Comparison of ENCODE assay signal across 1 cellular context in the genomic region with DNA sequence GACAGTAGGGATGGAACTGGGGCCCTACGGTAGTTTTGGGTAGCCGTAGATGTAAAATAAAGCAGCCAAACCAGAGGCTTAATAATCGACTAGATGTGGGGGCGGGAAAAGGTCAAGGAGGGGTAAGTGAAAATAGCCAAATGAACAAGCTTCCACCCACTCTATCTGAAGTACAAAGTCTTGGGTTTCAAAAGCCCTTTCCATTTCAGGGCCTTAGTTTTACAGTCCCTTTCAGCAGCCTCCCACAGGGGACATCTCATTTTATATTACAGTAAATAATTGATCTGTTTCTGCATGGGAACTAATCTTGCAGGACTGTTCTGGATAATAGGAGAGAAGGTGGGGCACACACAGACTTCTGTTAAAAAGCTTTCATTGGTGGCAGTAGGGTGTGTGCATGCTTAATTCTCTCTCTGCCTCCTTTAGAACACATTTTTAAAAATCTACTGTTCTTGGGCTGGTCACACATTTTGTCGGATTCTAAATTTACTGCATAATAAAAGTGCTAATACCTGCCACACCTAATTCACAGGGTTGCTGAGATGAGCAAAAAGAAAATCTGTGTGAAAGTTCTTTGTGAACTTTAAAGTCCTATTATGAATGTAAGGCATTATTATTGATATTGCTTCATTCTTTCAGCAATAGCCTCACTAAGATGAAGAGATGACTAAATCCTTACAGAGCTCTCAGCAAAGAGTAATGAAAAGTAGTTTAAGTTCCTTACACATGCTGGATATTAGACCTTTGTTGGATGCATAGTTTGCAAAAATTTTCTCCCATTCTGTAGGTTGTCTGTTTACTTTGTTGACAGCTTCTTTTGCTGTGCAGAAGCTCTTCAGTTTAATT.
TF ChIP-seq lines count a peak whose summit lies in the region.

No MANE protein-coding gene starts in this region.

TF ChIP-seq in H1, 55 proteins besides CTCF, POLR2A, EP300 and RAD21 (continued from another document):
- TF ChIP-seq CHD7 (IDR thresholded peaks at IDR 0.05; ENCODE audit: insufficient replicate concordance, low read length) (no peak), KDM4A (IDR thresholded peaks at IDR 0.05; ENCODE audit: low read depth, low read length, severe bottlenecking) (no peak)
TF ChIP-seq in H1: peak in this region for 0.
